ENCODE assay signal across 31 cellular contexts in genomic region chr6:43448916-43449315, GRCh38. TPM values are rescaled to one million over a fixed set of nuclear protein-coding genes. Genes with fewer than 3 reads are reported as not detected.
"Had no signal": no experiment of that assay in that cellular context is flagged by ENCODE, and none has a peak within 500 bp of the region (broad histone marks: within the 10 kb centered on the region; RNA-seq: fewer than 3 reads in every experiment).

No MANE protein-coding gene starts in this region.

- H3K27me3 ChIP-seq: esophagus squamous epithelium, heart right ventricle, left lung, right atrium auricular region, stomach, thyroid gland had no signal

- ATAC-seq: heart right ventricle; left cardiac atrium; left lung; naive thymus-derived CD4-positive, alpha-beta T cell; sciatic nerve had no signal

- H3K9me3 ChIP-seq: esophagus squamous epithelium, heart right ventricle, left lung, prostate gland, right atrium auricular region, stomach, thyroid gland had no signal

- H3K4me1 ChIP-seq: left lung, prostate gland, right atrium auricular region, stomach, thyroid gland had no signal

- H3K27ac Mint-ChIP-seq: mesothelial cell of epicardium, nephron had no signal

- DNase-seq: dermis blood vessel endothelial cell; effector memory CD4-positive, alpha-beta T cell; erythroblast; esophagus squamous epithelium; foreskin melanocyte; glutamatergic neuron; heart right ventricle; hippocampal formation; left cardiac atrium; left lung; mesenchymal stem cell; naive thymus-derived CD4-positive, alpha-beta T cell; nucleus accumbens; stimulated activated CD4-positive, alpha-beta T cell treated with anti-CD3 and anti-CD28 coated beads, Interleukin-12 subunit alpha, Interleukin-12 subunit beta, amount 100 ng/mL, for 4 hours; stimulated activated CD4-positive, alpha-beta T cell treated with anti-CD3 and anti-CD28 coated beads, Interleukin-1b, Interleukin-23, amount 100 ng/mL, for 48 hours; stimulated activated CD4-positive, alpha-beta T cell treated with anti-CD3 and anti-CD28 coated beads, Interleukin-4, amount 100 ng/mL, for 1 hour; stimulated activated CD8-positive, alpha-beta memory T cell treated with anti-CD3 and anti-CD28 coated beads, Interleukin-4, amount 100 ng/mL, for 48 hours; stimulated activated naive CD4-positive, alpha-beta T cell treated with Interleukin-2 at 50 U/mL for 16 hours; stomach; thyroid gland; trophoblast cell had no signal

- H3K9me3 Mint-ChIP-seq: mesothelial cell of epicardium; naive thymus-derived CD4-positive, alpha-beta T cell; nephron had no signal

- H3K4me3 ChIP-seq: coronary artery, esophagus squamous epithelium, heart right ventricle, left lung, prostate gland, right atrium auricular region, smooth muscle cell, stomach, thyroid gland had no signal

- FAIRE-seq: islet of Langerhans had no signal

- H3K4me2 ChIP-seq: smooth muscle cell had no signal

- H3K27ac ChIP-seq: coronary artery, esophagus squamous epithelium, left lung, prostate gland, right atrium auricular region, stomach, thyroid gland had no signal

- H3K4me1 Mint-ChIP-seq: mesothelial cell of epicardium, nephron had no signal

- H3K4me3 Mint-ChIP-seq: mesothelial cell of epicardium; naive thymus-derived CD4-positive, alpha-beta T cell; nephron had no signal

RNA-seq across cellular contexts. Expression of gene DLK2, which starts 6.4 kb away (rescaled TPM):
- total RNA-seq: kidney epithelial cell, subcutaneous adipose tissue had no signal
